ENCODE assay signal across 15 cellular contexts in the genomic region with DNA sequence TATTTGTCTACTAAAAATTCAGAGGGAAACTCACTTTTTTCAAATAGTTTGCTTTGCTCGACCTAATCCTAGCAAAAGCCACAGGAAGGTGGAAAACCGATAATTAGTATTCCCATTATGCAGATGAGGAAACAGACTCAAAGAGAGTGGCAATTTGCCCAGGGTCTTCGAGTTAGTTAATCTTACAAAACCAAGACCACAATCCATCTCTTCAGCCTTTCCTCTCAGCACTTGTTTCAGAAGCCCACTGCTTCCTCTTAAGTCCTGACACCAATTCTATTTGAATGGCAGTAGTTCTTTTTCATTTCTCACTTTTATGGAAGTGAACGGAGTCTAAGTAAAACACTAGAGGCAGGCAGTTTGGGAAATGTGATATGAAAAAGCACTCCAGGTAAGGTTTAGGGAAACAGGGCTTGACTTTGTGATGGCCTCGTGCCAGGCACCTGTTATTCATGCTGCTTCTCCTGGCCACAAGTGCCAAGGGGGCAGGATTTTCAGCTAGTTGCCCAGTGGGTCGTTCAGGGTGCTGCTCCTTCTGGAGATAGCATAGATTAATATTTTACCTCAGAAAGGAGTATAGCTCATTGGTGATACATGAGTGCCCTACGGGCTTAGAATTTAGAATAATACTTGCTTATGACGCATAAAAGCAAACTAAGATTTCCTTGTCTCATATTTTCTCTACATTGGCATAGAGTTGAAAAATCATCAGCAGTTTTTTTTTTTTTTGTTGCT.
DNase-seq lines count a peak whose midpoint lies in the region; ATAC-seq and TF ChIP-seq lines count a peak whose summit lies in the region.
"Had no signal": no experiment of that assay in that cellular context is flagged by ENCODE, and none has a peak within 500 bp of the region (broad histone marks: within the 10 kb centered on the region; RNA-seq: fewer than 3 reads in every experiment).

No MANE protein-coding gene starts in this region.

- no peak overlapping the region for H3K4me3 ChIP-seq in lung
- H3K4me3 ChIP-seq: K562, SJSA1 had no signal

- TF ChIP-seq CTCF in VCaP (conservative IDR thresholded peaks at IDR 0.05) (no peak), lung (IDR thresholded peaks at IDR 0.05; ENCODE audit: control extremely low read depth, extremely low read depth) (no peak)

- H3K9me3 ChIP-seq in lung (ENCODE audit: control insufficient read depth in 2 of 2, insufficient read depth in 1 of 2, low read length in 1 of 2), result no peaks in the 10 kb centered on the region
- H3K9me3 ChIP-seq: BE2C, SJSA1 had no signal

- peaks cover 3% of the 10 kb centered on the region for H3K27me3 ChIP-seq in lung (ENCODE audit: control insufficient read depth, insufficient read depth)
- H3K27me3 ChIP-seq: BE2C, SJSA1 had no signal

- DNase-seq in COLO668 (lab: John Stamatoyannopoulos, UW; ENCODE audit: unreplicated experiment), result peak; percentile 73
- peak; percentile 73 for DNase-seq in NCI-H1092 treated with DMSO at 0.1 percent for 48 hours (lab: John Stamatoyannopoulos, UW)
- peak; percentile 59 for DNase-seq in lung (ENCODE audit: low spot score)
- no peak for DNase-seq in NCI-H774 (lab: John Stamatoyannopoulos, UW)
- no peak for DNase-seq in activated gamma-delta T cell (lab: John Stamatoyannopoulos, UW)
- DNase-seq: activated CD8-positive, alpha-beta memory T cell treated with anti-CD3 and anti-CD28 coated beads, Interleukin-2, amount 50 U/mL, for 4 hours; amniotic stem cell; BE2C; GF-D8 had no signal

- H3K36me3 ChIP-seq in lung (ENCODE audit: control insufficient read depth in 2 of 2, insufficient read depth in 2 of 2, low read length in 2 of 2), result no peaks in the 10 kb centered on the region
- H3K36me3 ChIP-seq: BE2C, SJSA1 had no signal

- 32 to 40% methylated on average over 8 of the region's 8 CpGs for WGBS in lung, 2 donors

- H3K27ac ChIP-seq in VCaP (peak overlapping the region; percentile 29; the same call in 1 of the 2 replicates), lung (ENCODE audit: low read depth in 1 of 2, low read length in 1 of 2) (no peak overlapping the region)
- H3K27ac ChIP-seq: SJSA1 had no signal

- H3K4me1 ChIP-seq in lung (ENCODE audit: control insufficient read depth in 2 of 2, insufficient read depth in 2 of 2, low read length in 2 of 2), result peaks cover 0 to 3% of the 10 kb centered on the region in 2 donors
- H3K4me1 ChIP-seq: SJSA1 had no signal

- ATAC-seq in lung (ENCODE audit: insufficient read depth, low FRiP score), result peak; percentile 49
- no peak for ATAC-seq in activated CD4-positive, CD25-positive, alpha-beta regulatory T cell treated with anti-CD3 and anti-CD28 coated beads, Interleukin-2, amount 50 U/mL, for 24 hours
- no peak for ATAC-seq in HG03095 (IDR thresholded peaks at IDR 0.05; ENCODE audit: unreplicated experiment)
- ATAC-seq: WTC11 had no signal

Comparison
In these comparisons a context has a peak if more than half of its experiments do, and no peak if none do; other contexts are left out.
1. DNase-seq: peak in COLO668 (single experiment), NCI-H1092 treated with DMSO at 0.1 percent for 48 hours (single experiment) and lung (single experiment); none in NCI-H774 (single experiment) and activated gamma-delta T cell (single experiment).